ENCODE assay signal across 8 cellular contexts in genomic region chr2:177617849-177618248, GRCh38.
A peak's percentile ranks its signal among the peaks of the same experiment; 100 is the strongest.
DNase-seq lines count a peak whose midpoint lies in the region; ATAC-seq, FAIRE-seq and TF ChIP-seq lines count a peak whose summit lies in the region.

No MANE protein-coding gene starts in this region.

- H3K36me3 ChIP-seq in CD4-positive, alpha-beta memory T cell (ENCODE audit: insufficient read depth, low read length) = no peaks in the 10 kb centered on the region
- H3K36me3 ChIP-seq in OCI-LY1 (ENCODE audit: insufficient read depth, low read length) (no peaks in the 10 kb centered on the region), osteoblast (ENCODE audit: insufficient read depth, low read length) (no peaks in the 10 kb centered on the region)

- H3K27ac Mint-ChIP-seq in CD4-positive, alpha-beta memory T cell = peak overlapping the region; percentile 98 to 100 (median 100)
- peak overlapping the region; percentile 100 for H3K27ac Mint-ChIP-seq in endothelial cell (ENCODE audit: unreplicated experiment)

- peak overlapping the region in 1 of 2 donors; percentile 87 for H3K4me3 ChIP-seq in CD4-positive, alpha-beta memory T cell (ENCODE audit: low read length in 2 of 2)
- H3K4me3 ChIP-seq in OCI-LY1 (ENCODE audit: low read depth, low read length, poor library complexity, severe bottlenecking) (peak overlapping the region; percentile 78), osteoblast (ENCODE audit: insufficient read depth, low read length) (peak overlapping the region; percentile 78)

- no peaks in the 10 kb centered on the region for H3K9me3 ChIP-seq in CD4-positive, alpha-beta memory T cell (ENCODE audit: control insufficient read depth in 1 of 2, low read length in 2 of 2)
- H3K9me3 ChIP-seq in OCI-LY1 (ENCODE audit: low read length) (peaks cover 3% of the 10 kb centered on the region; the same call in 1 of the 2 replicates), osteoblast (ENCODE audit: low read depth, low read length) (no peaks in the 10 kb centered on the region)

- no peaks in the 10 kb centered on the region for H3F3A ChIP-seq in OCI-LY1 (ENCODE audit: insufficient read depth, low read length)

- H3K4me3 Mint-ChIP-seq in CD4-positive, alpha-beta memory T cell = peak overlapping the region; percentile 92 to 98 (median 97)
- H3K4me3 Mint-ChIP-seq in endothelial cell (ENCODE audit: unreplicated experiment) = no peak overlapping the region

- TF ChIP-seq CTCF in OCI-LY1 (IDR thresholded peaks at IDR 0.05; ENCODE audit: low read length) (no peak), endothelial cell (IDR thresholded peaks at IDR 0.05; ENCODE audit: unreplicated experiment) (no peak), osteoblast (IDR thresholded peaks at IDR 0.05; ENCODE audit: extremely low read depth, low read depth, low read length) (no peak)

- H3K4me1 ChIP-seq in CD4-positive, alpha-beta memory T cell (ENCODE audit: insufficient read depth, low read length) = peaks cover 5% of the 10 kb centered on the region
- H3K4me1 ChIP-seq in OCI-LY1 (ENCODE audit: insufficient read depth, low read length, severe bottlenecking) = peaks cover 19% of the 10 kb centered on the region
- peaks cover 7% of the 10 kb centered on the region for H3K4me1 ChIP-seq in osteoblast (ENCODE audit: insufficient read depth, low read length)

- peaks cover 4 to 9% of the 10 kb centered on the region in 2 donors for H3K27me3 Mint-ChIP-seq in CD4-positive, alpha-beta memory T cell
- H3K27me3 Mint-ChIP-seq in endothelial cell (ENCODE audit: unreplicated experiment) = peaks cover 7% of the 10 kb centered on the region

- H3K27ac ChIP-seq in CD4-positive, alpha-beta memory T cell (ENCODE audit: low read depth, low read length) = peak overlapping the region; percentile 97
- H3K27ac ChIP-seq in OCI-LY1 (ENCODE audit: low read depth, low read length, poor library complexity, severe bottlenecking) (no peak overlapping the region), osteoblast (ENCODE audit: low read depth, low read length) (peak overlapping the region; percentile 97)

- H3K4me1 Mint-ChIP-seq in CD4-positive, alpha-beta memory T cell = peaks cover 3 to 19% (median 8%) of the 10 kb centered on the region in 4 donors
- H3K4me1 Mint-ChIP-seq in endothelial cell (ENCODE audit: unreplicated experiment) = peaks cover 47% of the 10 kb centered on the region

- H3K36me3 Mint-ChIP-seq in CD4-positive, alpha-beta memory T cell = peaks cover 0 to 7% of the 10 kb centered on the region in 2 donors
- peaks cover 6% of the 10 kb centered on the region for H3K36me3 Mint-ChIP-seq in endothelial cell (ENCODE audit: low read depth, unreplicated experiment)

- FAIRE-seq in GM19239 (lab: Jason Lieb, UNC) = no peak

- no peaks in the 10 kb centered on the region for H3K9me2 ChIP-seq in OCI-LY1 (ENCODE audit: low read depth, low read length)

- peaks cover 0 to 6% (median 0%) of the 10 kb centered on the region in 8 donors for H3K9me3 Mint-ChIP-seq in CD4-positive, alpha-beta memory T cell
- no peaks in the 10 kb centered on the region for H3K9me3 Mint-ChIP-seq in endothelial cell (ENCODE audit: unreplicated experiment)

- H4K20me1 ChIP-seq in OCI-LY1 (ENCODE audit: insufficient read depth, low read length) = no peaks in the 10 kb centered on the region
- H4K20me1 ChIP-seq in osteoblast (ENCODE audit: insufficient read depth, low read length) = no peaks in the 10 kb centered on the region

- POLR2A ChIA-PET in CD4-positive, alpha-beta memory T cell (lab: Charles Lee; ENCODE audit: partially characterized antibody) = interaction anchor here (1.0 to 1.4 kb wide), 2 partner anchors 65 to 353 kb away, joined by 3 to 4 read pairs; partner anchors contain the start of gene NFE2L2

- H3K79me2 ChIP-seq in OCI-LY1 (ENCODE audit: insufficient read depth, low read length) (no peaks in the 10 kb centered on the region), osteoblast (ENCODE audit: insufficient read depth, low read length) (no peaks in the 10 kb centered on the region)

- no peak overlapping the region; the same call in 1 of the 2 replicates for H3K9ac ChIP-seq in OCI-LY1 (ENCODE audit: low read length)

- H2AFZ ChIP-seq in OCI-LY1 (ENCODE audit: low read length) = no peak overlapping the region
- H2AFZ ChIP-seq in osteoblast (ENCODE audit: low read length) = peak overlapping the region; percentile 89

- H3K4me2 ChIP-seq in OCI-LY1 (ENCODE audit: low read length) (peak overlapping the region; percentile 94), osteoblast (ENCODE audit: insufficient read depth, low read length) (peak overlapping the region; percentile 80)

- intact Hi-C loops in CD4-positive, alpha-beta memory T cell (cut with micrococcal nuclease) = loop anchor here (1.0 to 10.0 kb wide), 5 partner anchors 65 to 1616 kb away; partner anchors contain the start of genes HNRNPA3 and LNPK

- ATAC-seq in HG02678 (IDR thresholded peaks at IDR 0.05; ENCODE audit: unreplicated experiment) = no peak

- DNase-seq in CD4-positive, alpha-beta memory T cell = peak in 1 of 5 donors; percentile 2
- DNase-seq in endothelial cell (ENCODE audit: low spot score) (no peak), osteoblast (ENCODE audit: insufficient read length, low spot score, missing footprints) (no peak), GM19239 (ENCODE audit: insufficient read length, low spot score) (no peak), OCI-M2 (lab: John Stamatoyannopoulos, UW; ENCODE audit: unreplicated experiment) (no peak), Ammon's horn (ENCODE audit: low spot score) (no peak)

- CTCF ChIA-PET in CD4-positive, alpha-beta memory T cell (lab: Charles Lee; ENCODE audit: partially characterized antibody) = interaction anchor here (1.9 kb wide), 1 partner anchor 15 kb away, joined by 5 read pairs; no protein-coding TSS in a partner anchor

- H3K27me3 ChIP-seq in CD4-positive, alpha-beta memory T cell (ENCODE audit: insufficient read depth, low read length) = no peaks in the 10 kb centered on the region
- H3K27me3 ChIP-seq in OCI-LY1 (ENCODE audit: insufficient read depth, low read length) (no peaks in the 10 kb centered on the region), osteoblast (ENCODE audit: insufficient read depth, low read length) (no peaks in the 10 kb centered on the region)
